In the genomic region with DNA sequence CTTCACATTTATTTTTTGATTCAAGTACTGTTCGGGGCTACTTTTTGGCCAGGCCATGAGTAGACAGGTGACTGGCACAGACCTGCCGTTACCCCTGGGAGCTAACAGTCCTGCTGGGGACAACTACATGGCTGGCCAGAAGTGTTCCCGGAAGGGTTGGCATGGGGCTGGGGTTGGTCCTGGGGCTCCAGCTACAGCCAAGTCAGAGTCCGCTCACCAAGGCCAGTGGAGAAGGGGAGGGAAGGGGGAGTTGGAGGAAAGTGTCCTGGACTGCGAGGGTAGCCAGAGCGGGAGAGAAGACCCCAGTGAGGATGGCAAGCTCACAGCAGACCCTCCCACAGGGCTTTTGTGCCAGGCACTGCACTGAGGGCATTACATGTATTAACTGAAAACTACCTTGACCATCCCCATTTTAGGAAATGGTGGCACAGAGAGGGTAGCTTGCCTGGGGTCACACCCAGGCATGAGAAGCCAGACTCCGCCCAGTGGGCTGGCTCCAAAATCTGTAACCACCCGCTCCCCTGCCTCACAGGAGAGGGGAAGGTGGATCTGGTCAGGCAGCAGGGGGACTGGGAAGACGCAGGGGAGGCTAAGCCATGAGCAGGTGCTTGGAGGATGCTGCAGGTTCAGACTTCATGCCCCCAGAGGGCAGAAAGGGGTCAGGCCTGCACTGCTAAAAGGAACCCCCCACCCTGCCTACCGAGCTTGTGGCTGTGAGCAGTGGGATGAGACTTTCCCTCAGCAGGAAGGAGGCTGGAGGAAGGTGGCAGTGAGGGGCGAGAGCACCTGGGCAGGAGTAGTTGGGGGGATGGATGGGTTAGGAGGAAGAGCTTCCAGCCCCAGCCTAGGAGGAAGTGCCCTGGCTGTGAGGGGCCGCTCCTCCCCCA, we compare ENCODE assay signal across 30 cellular contexts. TPM values are rescaled to one million over a fixed set of nuclear protein-coding genes. Genes with fewer than 3 reads are reported as not detected.
DNase-seq lines count a peak whose midpoint lies in the region; ATAC-seq and TF ChIP-seq lines count a peak whose summit lies in the region.
"Had no signal": no experiment of that assay in that cellular context is flagged by ENCODE, and none has a peak within 500 bp of the region (broad histone marks: within the 10 kb centered on the region; RNA-seq: fewer than 3 reads in every experiment).

No MANE protein-coding gene starts in this region.

- ATAC-seq in esophagus mucosa, result peak; percentile 8
- ATAC-seq: A549; activated CD4-positive, CD25-positive, alpha-beta regulatory T cell treated with anti-CD3 and anti-CD28 coated beads, Interleukin-2, amount 50 U/mL, for 24 hours; activated CD8-positive, alpha-beta T cell treated with anti-CD3 and anti-CD28 coated beads for 36 hours; CD8-positive, alpha-beta T cell; gastroesophageal sphincter; HepG2; left lung; PC-3 had no signal

- H3K9me3 ChIP-seq in right atrium auricular region (no peaks in the 10 kb centered on the region), skeletal muscle tissue (ENCODE audit: control insufficient read depth in 3 of 3, low read length in 3 of 3) (no peaks in the 10 kb centered on the region), GM23248 (ENCODE audit: low read depth) (no peaks in the 10 kb centered on the region)
- H3K9me3 ChIP-seq: A549, gastroesophageal sphincter, left lung, prostate gland, suprapubic skin had no signal

- H3K4me3 ChIP-seq in right atrium auricular region (no peak overlapping the region), skeletal muscle tissue (ENCODE audit: low read length in 3 of 3) (peak overlapping the region in 1 of 3 donors; percentile 13), GM23248 (no peak overlapping the region)
- H3K4me3 ChIP-seq: A549, gastroesophageal sphincter, left lung, prostate gland, suprapubic skin had no signal

- no peaks in the 10 kb centered on the region for H3K27me3 Mint-ChIP-seq in chondrocyte (ENCODE audit: low read depth)

- no peaks in the 10 kb centered on the region for H3K9me2 ChIP-seq in GM23248 (ENCODE audit: insufficient read depth)

- H3K36me3 Mint-ChIP-seq in chondrocyte (ENCODE audit: low read depth), result peaks cover 10% of the 10 kb centered on the region
- H3K36me3 Mint-ChIP-seq: CD8-positive, alpha-beta T cell had no signal

- in situ Hi-C loops in GM23248 (cut with MboI), result no loop called here

- peaks cover 57% of the 10 kb centered on the region for H3K79me2 ChIP-seq in GM23248 (ENCODE audit: insufficient read depth)

- H3K4me1 ChIP-seq in right atrium auricular region (peaks cover 0 to 52% of the 10 kb centered on the region in 2 donors), skeletal muscle tissue (ENCODE audit: control insufficient read depth in 3 of 3, insufficient read depth in 3 of 3, low read length in 3 of 3) (peaks cover 38 to 56% (median 39%) of the 10 kb centered on the region in 3 donors), GM23248 (ENCODE audit: insufficient read depth) (peaks cover 4% of the 10 kb centered on the region)
- H3K4me1 ChIP-seq: gastroesophageal sphincter, left lung, prostate gland, suprapubic skin had no signal

- H3K27ac ChIP-seq in right atrium auricular region, result peak overlapping the region; percentile 55 to 72
- H3K27ac ChIP-seq in skeletal muscle tissue (ENCODE audit: low read depth, low read length), result peak overlapping the region; percentile 5
- H3K27ac ChIP-seq in GM23248, result no peak overlapping the region
- H3K27ac ChIP-seq: A549, gastroesophageal sphincter, left lung, prostate gland, suprapubic skin had no signal

- no peak overlapping the region for H3K4me2 ChIP-seq in GM23248 (ENCODE audit: unreplicated experiment)
- H3K4me2 ChIP-seq: A549 had no signal

- peaks cover 31% of the 10 kb centered on the region for H3K36me3 ChIP-seq in right atrium auricular region
- H3K36me3 ChIP-seq in skeletal muscle tissue (ENCODE audit: control insufficient read depth in 3 of 3, insufficient read depth in 3 of 3, low read length in 3 of 3), result peaks cover 12 to 22% (median 21%) of the 10 kb centered on the region in 3 donors
- H3K36me3 ChIP-seq in GM23248 (ENCODE audit: low read depth), result peaks cover under 1% of the 10 kb centered on the region; the same call in 1 of the 2 replicates
- H3K36me3 ChIP-seq: prostate gland had no signal

- no peak overlapping the region for H3K27ac Mint-ChIP-seq in chondrocyte (ENCODE audit: unreplicated experiment)
- H3K27ac Mint-ChIP-seq: activated CD8-positive, alpha-beta T cell treated with anti-CD3 and anti-CD28 coated beads for 36 hours; activated naive CD4-positive, alpha-beta T cell treated with anti-CD3 and anti-CD28 coated beads for 36 hours; activated T-helper 1 cell treated with anti-CD3 and anti-CD28 coated beads, Interleukin-12 subunit alpha, Interleukin-12 subunit beta, Interleukin-2, Interleukin-4 antibody, amounts not matched to agents 30 ng/mL and 10 ng/mL and 1 ng/mL, durations not matched to agents 14 hours and 24 hours and 36 hours; CD8-positive, alpha-beta T cell had no signal

- H3K9ac ChIP-seq in skeletal muscle tissue (ENCODE audit: low read depth in 1 of 3, low read length in 3 of 3), result peak overlapping the region in 1 of 3 donors; percentile 40
- H3K9ac ChIP-seq in GM23248, result no peak overlapping the region

- H4K20me1 ChIP-seq in GM23248 (ENCODE audit: insufficient read depth), result no peaks in the 10 kb centered on the region

- H2AFZ ChIP-seq in GM23248, result no peak overlapping the region

- no peaks in the 10 kb centered on the region for H3K27me3 ChIP-seq in right atrium auricular region
- no peaks in the 10 kb centered on the region for H3K27me3 ChIP-seq in skeletal muscle tissue (ENCODE audit: control insufficient read depth in 3 of 3, insufficient read depth in 3 of 3, low read length in 3 of 3)
- no peaks in the 10 kb centered on the region for H3K27me3 ChIP-seq in GM23248 (replicated peaks; ENCODE audit: insufficient read depth)
- H3K27me3 ChIP-seq: gastroesophageal sphincter, left lung, suprapubic skin had no signal

- H3F3A ChIP-seq in GM23248 (ENCODE audit: insufficient read depth), result peaks cover 2% of the 10 kb centered on the region

- TF ChIP-seq CTCF in right atrium auricular region (IDR thresholded peaks at IDR 0.05) (no peak), chondrocyte (IDR thresholded peaks at IDR 0.05) (no peak)

- H3K4me1 Mint-ChIP-seq in chondrocyte (ENCODE audit: low read depth), result peaks cover 4% of the 10 kb centered on the region

- H3K9me3 Mint-ChIP-seq in chondrocyte (ENCODE audit: low read depth), result no peaks in the 10 kb centered on the region
- H3K9me3 Mint-ChIP-seq: activated CD8-positive, alpha-beta T cell treated with anti-CD3 and anti-CD28 coated beads for 36 hours; activated naive CD4-positive, alpha-beta T cell treated with anti-CD3 and anti-CD28 coated beads for 36 hours; activated T-helper 1 cell treated with anti-CD3 and anti-CD28 coated beads, Interleukin-12 subunit alpha, Interleukin-12 subunit beta, Interleukin-2, Interleukin-4 antibody, amounts not matched to agents 30 ng/mL and 10 ng/mL and 1 ng/mL, durations not matched to agents 14 hours and 24 hours and 36 hours; CD8-positive, alpha-beta T cell had no signal

- 95 to 96% methylated on average over 12 of the region's 12 CpGs for WGBS in GM23248 (ENCODE audit: low coverage in 1 of 2, low lambda C conversion rate in 2 of 2, missing lambda C conversion rate in 2 of 2), 2 experiments

- DNase-seq in D341Med (ENCODE audit: low spot score) (peak; percentile 21), right atrium auricular region (ENCODE audit: low spot score) (no peak), SW480 (ENCODE audit: low spot score) (no peak), GM23248 (no peak), pons (ENCODE audit: low spot score) (no peak), chondrocyte (ENCODE audit: low spot score) (no peak)
- DNase-seq: activated CD8-positive, alpha-beta memory T cell treated with anti-CD3 and anti-CD28 coated beads, Interleukin-2, amount 50 U/mL, for 48 hours; activated CD8-positive, alpha-beta T cell treated with anti-CD3 and anti-CD28 coated beads for 36 hours; activated naive CD4-positive, alpha-beta T cell treated with anti-CD3 and anti-CD28 coated beads for 36 hours; CD8-positive, alpha-beta T cell; cerebellar nuclear complex; left lung; NCI-H1436 treated with DMSO at 0.1 percent for 48 hours; NCI-H2081 treated with DMSO at 0.1 percent for 48 hours; NCI-H226; NCI-H69; PC-3; SHP77; T-helper 2 cell had no signal

- no peak overlapping the region for H3K4me3 Mint-ChIP-seq in chondrocyte (ENCODE audit: unreplicated experiment)
- H3K4me3 Mint-ChIP-seq: activated CD8-positive, alpha-beta T cell treated with anti-CD3 and anti-CD28 coated beads for 36 hours; activated naive CD4-positive, alpha-beta T cell treated with anti-CD3 and anti-CD28 coated beads for 36 hours; activated T-helper 1 cell treated with anti-CD3 and anti-CD28 coated beads, Interleukin-12 subunit alpha, Interleukin-12 subunit beta, Interleukin-2, Interleukin-4 antibody, amounts not matched to agents 30 ng/mL and 10 ng/mL and 1 ng/mL, durations not matched to agents 14 hours and 24 hours and 36 hours; CD8-positive, alpha-beta T cell had no signal

RNA-seq across cellular contexts. Expression of a gene that starts 38.3 kb away (rescaled TPM):
- total RNA-seq in esophagus mucosa (0.80 TPM), right atrium auricular region (1 to 10 TPM; 1.6 to 2.6 TPM), skeletal muscle tissue (14.1 TPM), chondrocyte (0.39 to 0.70 TPM (median 0.54 TPM) in 3 replicates)
- 0.63 and 1.3 TPM in 2 replicates for total RNA-seq in GM23248 (2014; rRNA removed; shearing (Covaris generic))
- polyA plus RNA-seq in GM23248 (2016; fragmentation: Nextera tagmentation; extraction: Ambion mirVana), result 0.38 and 0.48 TPM in 2 replicates
- total RNA-seq: CD8-positive, alpha-beta T cell; endothelial cell of umbilical vein had no signal
- polyA plus RNA-seq: endothelial cell of umbilical vein, fibroblast of lung had no signal

RNA-seq across cellular contexts. Expression of a gene that starts 47.7 kb away (rescaled TPM):
- total RNA-seq in esophagus mucosa, result 1.6 TPM
- 100 to 1,000 TPM; 174 to 288 TPM for total RNA-seq in right atrium auricular region
- 28.7 TPM for total RNA-seq in skeletal muscle tissue
- total RNA-seq in GM23248 (2014; rRNA removed; shearing (Covaris generic)), result 54.9 and 56.7 TPM in 2 replicates
- polyA plus RNA-seq in GM23248 (2016; fragmentation: Nextera tagmentation; extraction: Ambion mirVana), result 65.1 and 65.5 TPM in 2 replicates
- total RNA-seq in chondrocyte, result 64.6 to 75.8 TPM (median 68.4 TPM) in 3 replicates
- total RNA-seq: CD8-positive, alpha-beta T cell had no signal

Comparison
In these comparisons a context has a peak if more than half of its experiments do, and no peak if none do; other contexts are left out.
1. RNA of a gene that starts 47.7 kb away (total RNA-seq): 174 to 288 TPM in right atrium auricular region, 64.6 to 75.8 TPM in chondrocyte, 54.9 to 56.7 TPM in GM23248 and 28.7 TPM in skeletal muscle tissue (single experiment); 1.6 TPM in esophagus mucosa (single experiment); every median in the first group is over 10 times any median in the second.